ENCODE assay signal across 12 cellular contexts in the genomic region with DNA sequence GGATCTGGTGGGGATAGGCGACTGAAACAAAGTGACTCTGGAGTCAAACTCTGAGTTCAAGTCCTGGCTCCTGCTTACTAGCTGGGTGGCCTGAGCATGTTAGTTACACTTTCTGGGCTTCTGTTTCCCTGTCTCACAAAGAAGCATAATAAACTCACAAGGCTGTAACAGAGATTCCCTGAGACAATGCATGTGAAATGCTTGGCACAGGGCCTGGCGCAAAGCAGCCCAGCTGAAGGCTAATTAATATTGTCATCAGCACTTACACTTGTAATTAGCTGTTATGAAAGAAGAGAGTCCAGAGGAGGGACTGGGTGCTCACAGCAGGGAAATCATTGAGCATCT.
A peak's percentile ranks its signal among the peaks of the same experiment; 100 is the strongest.
DNase-seq lines count a peak whose midpoint lies in the region; FAIRE-seq and TF ChIP-seq lines count a peak whose summit lies in the region.
"Had no signal": no experiment of that assay in that cellular context is flagged by ENCODE, and none has a peak within 500 bp of the region (broad histone marks: within the 10 kb centered on the region; RNA-seq: fewer than 3 reads in every experiment).

No MANE protein-coding gene starts in this region.

- no peaks in the 10 kb centered on the region for H3K9me3 ChIP-seq in endothelial cell of umbilical vein (replicated peaks; ENCODE audit: control insufficient read depth, insufficient read depth, low read length)
- H3K9me3 ChIP-seq: ascending aorta, MG63, sigmoid colon had no signal

- no peak overlapping the region for H3K4me3 Mint-ChIP-seq in activated CD4-positive, alpha-beta T cell treated with anti-CD3 and anti-CD28 coated beads, Interleukin-2, amount 10 ng/mL, durations not matched to agents 7 days and 5 days

- H3K27me3 Mint-ChIP-seq in activated CD4-positive, alpha-beta T cell treated with anti-CD3 and anti-CD28 coated beads, Interleukin-2, amount 10 ng/mL, durations not matched to agents 7 days and 5 days, result peaks cover 11% of the 10 kb centered on the region

- POLR2A ChIA-PET in activated CD4-positive, alpha-beta T cell treated with anti-CD3 and anti-CD28 coated beads, Interleukin-2, amount 10 ng/mL, durations not matched to agents 7 days and 5 days (lab: Charles Lee), result no interaction called here
- POLR2A ChIA-PET in endothelial cell of umbilical vein (lab: Charles Lee), result no interaction called here

- no peak for DNase-seq in activated CD4-positive, alpha-beta T cell treated with anti-CD3 and anti-CD28 coated beads, Interleukin-2, amount 10 ng/mL, durations not matched to agents 7 days and 5 days
- no peak for DNase-seq in activated CD4-positive, alpha-beta T cell treated with anti-CD3 and anti-CD28 coated beads for 48 hours
- DNase-seq in NCI-H774 (lab: John Stamatoyannopoulos, UW), result peak; percentile 3
- DNase-seq in endothelial cell of umbilical vein (ENCODE audit: low read depth, low spot score), result no peak
- DNase-seq in retinal pigment epithelial cell (ENCODE audit: low read depth), result peak; percentile 69
- no peak for DNase-seq in GOT3 (lab: John Stamatoyannopoulos, UW)
- DNase-seq in 8988T, result no peak
- no peak for DNase-seq in NCI-H526 (lab: John Stamatoyannopoulos, UW)
- DNase-seq: activated effector memory CD4-positive, alpha-beta T cell treated with Interleukin-2 at 50 U/mL for 16 hours; sigmoid colon had no signal

- no peak overlapping the region for H3K4me3 ChIP-seq in endothelial cell of umbilical vein (replicated peaks in 1 of 3; ENCODE audit: insufficient read depth in 1 of 3, low read depth in 1 of 3, low read length in 3 of 3)
- H3K4me3 ChIP-seq in retinal pigment epithelial cell (ENCODE audit: low read length), result no peak overlapping the region
- H3K4me3 ChIP-seq: ascending aorta, MG63, sigmoid colon had no signal

- no peak for FAIRE-seq in endothelial cell of umbilical vein (lab: Jason Lieb, UNC)

- peaks cover 40% of the 10 kb centered on the region for H3K4me1 ChIP-seq in endothelial cell of umbilical vein (ENCODE audit: control insufficient read depth, extremely low read depth, insufficient read depth, low read length)
- H3K4me1 ChIP-seq: sigmoid colon had no signal

- TSS peak; percentile 69 for BruUV-seq in endothelial cell of umbilical vein (replicated peaks; lab: Mats Ljungman, UMichigan)

- no peak overlapping the region for H2AFZ ChIP-seq in endothelial cell of umbilical vein (ENCODE audit: low read depth, low read length)

- intact Hi-C loops in endothelial cell of umbilical vein (cut with micrococcal nuclease), result loop anchor here (1.0 to 5.0 kb wide), 5 partner anchors 13 to 241 kb away; a partner anchor contains a TSS

- H3K36me3 Mint-ChIP-seq in activated CD4-positive, alpha-beta T cell treated with anti-CD3 and anti-CD28 coated beads, Interleukin-2, amount 10 ng/mL, durations not matched to agents 7 days and 5 days (ENCODE audit: low read depth), result no peaks in the 10 kb centered on the region

- H3K9me3 Mint-ChIP-seq in activated CD4-positive, alpha-beta T cell treated with anti-CD3 and anti-CD28 coated beads, Interleukin-2, amount 10 ng/mL, durations not matched to agents 7 days and 5 days, result no peaks in the 10 kb centered on the region

- peak overlapping the region; percentile 38 for H3K27ac Mint-ChIP-seq in activated CD4-positive, alpha-beta T cell treated with anti-CD3 and anti-CD28 coated beads, Interleukin-2, amount 10 ng/mL, durations not matched to agents 7 days and 5 days

- CTCF ChIA-PET in activated CD4-positive, alpha-beta T cell treated with anti-CD3 and anti-CD28 coated beads, Interleukin-2, amount 10 ng/mL, durations not matched to agents 7 days and 5 days (lab: Charles Lee), result no interaction called here
- CTCF ChIA-PET in endothelial cell of umbilical vein (lab: Charles Lee), result no interaction called here

- TF ChIP-seq POLR2A in endothelial cell of umbilical vein (IDR thresholded peaks at IDR 0.05; ENCODE audit: low read depth, low read length), result no peak

- peak overlapping the region; percentile 74 for H3K4me2 ChIP-seq in endothelial cell of umbilical vein (ENCODE audit: insufficient read depth, low read length)

- dilution Hi-C loops in endothelial cell of umbilical vein (cut with MboI; ENCODE audit: extremely low pct_ligation_motif_present, low sequenced_read_pairs), result no loop called here

- no peaks in the 10 kb centered on the region for H3K27me3 ChIP-seq in endothelial cell of umbilical vein (ENCODE audit: control insufficient read depth in 2 of 2, insufficient read depth in 2 of 2, low read length in 2 of 2)
- H3K27me3 ChIP-seq: ascending aorta, MG63, sigmoid colon had no signal

- no peaks in the 10 kb centered on the region for H3K9me1 ChIP-seq in endothelial cell of umbilical vein (replicated peaks; ENCODE audit: control insufficient read depth, extremely low read depth, insufficient read depth, low read length)

- peak overlapping the region; percentile 83 for H3K27ac ChIP-seq in endothelial cell of umbilical vein (ENCODE audit: insufficient read depth, low read depth, low read length)
- H3K27ac ChIP-seq: ascending aorta, sigmoid colon had no signal

- no peaks in the 10 kb centered on the region for H3K36me3 ChIP-seq in endothelial cell of umbilical vein (ENCODE audit: control insufficient read depth in 2 of 2, extremely low read depth in 1 of 2, insufficient read depth in 2 of 2, low read length in 2 of 2)
- H3K36me3 ChIP-seq: ascending aorta, MG63, sigmoid colon had no signal

- TF ChIP-seq CTCF in endothelial cell of umbilical vein (IDR thresholded peaks at IDR 0.05; ENCODE audit: extremely low read depth in 1 of 2, insufficient read depth in 1 of 2, low read depth in 1 of 2, low read length in 2 of 2) (no peak), retinal pigment epithelial cell (conservative IDR thresholded peaks at IDR 0.05; ENCODE audit: low read depth, low read length) (no peak)

- peak overlapping the region; percentile 1 for H3K9ac ChIP-seq in endothelial cell of umbilical vein (replicated peaks; ENCODE audit: extremely low read depth, insufficient read depth, low read length)

- H4K20me1 ChIP-seq in endothelial cell of umbilical vein (replicated peaks; ENCODE audit: control insufficient read depth, extremely low read depth, insufficient read depth, low read length), result no peaks in the 10 kb centered on the region

- no peaks in the 10 kb centered on the region for H3K4me1 Mint-ChIP-seq in activated CD4-positive, alpha-beta T cell treated with anti-CD3 and anti-CD28 coated beads, Interleukin-2, amount 10 ng/mL, durations not matched to agents 7 days and 5 days

- no peaks in the 10 kb centered on the region for H3K79me2 ChIP-seq in endothelial cell of umbilical vein (ENCODE audit: control insufficient read depth, insufficient read depth, low read length)

TF ChIP-seq in endothelial cell of umbilical vein, 7 proteins besides CTCF, POLR2A, EP300 and RAD21:
- TF ChIP-seq JUN (IDR thresholded peaks at IDR 0.05; ENCODE audit: borderline replicate concordance, insufficient read depth, insufficient read length, low read depth) (no peak), MYC (IDR thresholded peaks at IDR 0.05; ENCODE audit: low read depth, low read length) (no peak), POLR2AphosphoS5 (IDR thresholded peaks at IDR 0.05; ENCODE audit: insufficient read depth, low read depth, low read length) (no peak), FOS (IDR thresholded peaks at IDR 0.05; ENCODE audit: borderline replicate concordance, insufficient read depth, low read length) (no peak), GATA2 (IDR thresholded peaks at IDR 0.05; ENCODE audit: insufficient read depth, insufficient read length, low read depth, low read length) (no peak), EZH2 (IDR thresholded peaks at IDR 0.05; ENCODE audit: borderline replicate concordance, low read depth, low read length, severe bottlenecking) (no peak)
- TF ChIP-seq, protein P1, sequence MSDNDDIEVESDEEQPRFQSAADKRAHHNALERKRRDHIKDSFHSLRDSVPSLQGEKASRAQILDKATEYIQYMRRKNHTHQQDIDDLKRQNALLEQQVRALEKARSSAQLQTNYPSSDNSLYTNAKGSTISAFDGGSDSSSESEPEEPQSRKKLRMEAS (IDR thresholded peaks at IDR 0.05; ENCODE audit: insufficient read depth, insufficient read length), result no peak
TF ChIP-seq in endothelial cell of umbilical vein: peak in this region for 0.

Comparison
In these comparisons a context has a peak if more than half of its experiments do, and no peak if none do; other contexts are left out.
1. DNase-seq: peak in NCI-H774 (single experiment) and retinal pigment epithelial cell (single experiment); none in activated CD4-positive, alpha-beta T cell treated with anti-CD3 and anti-CD28 coated beads, Interleukin-2, amount 10 ng/mL, durations not matched to agents 7 days and 5 days (single experiment), activated CD4-positive, alpha-beta T cell treated with anti-CD3 and anti-CD28 coated beads for 48 hours (single experiment), endothelial cell of umbilical vein (single experiment), GOT3 (single experiment), 8988T (single experiment) and NCI-H526 (0 of 2).